In the genomic region with DNA sequence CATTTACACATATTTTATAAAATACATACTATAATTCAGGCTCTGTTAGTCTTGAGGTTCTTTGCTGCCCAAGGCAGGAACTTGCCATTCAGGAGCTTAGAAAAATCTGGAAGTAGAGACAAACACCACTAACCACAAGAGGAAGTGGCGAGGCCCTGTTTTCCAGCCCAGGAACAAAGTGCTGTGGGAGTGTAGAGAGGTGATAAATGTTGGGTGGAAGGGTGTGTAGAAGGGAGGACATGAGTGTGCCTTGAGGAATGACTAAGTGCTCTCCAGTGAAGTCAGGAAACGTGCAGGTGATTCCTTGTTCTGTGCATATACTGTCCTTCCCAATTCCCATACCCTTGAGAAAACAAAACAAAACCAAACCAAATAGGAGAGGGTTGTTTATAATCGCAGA, we compare ENCODE assay signal across 11 cellular contexts.
DNase-seq lines count a peak whose midpoint lies in the region; ATAC-seq and TF ChIP-seq lines count a peak whose summit lies in the region.
"Had no signal": no experiment of that assay in that cellular context is flagged by ENCODE, and none has a peak within 500 bp of the region (broad histone marks: within the 10 kb centered on the region; RNA-seq: fewer than 3 reads in every experiment).

No MANE protein-coding gene starts in this region.

- ATAC-seq in SK-N-SH treated with all-trans-retinoic acid at 6 μM for 48 hours (no peak), left lung (peak; percentile 85), aorta (ENCODE audit: low FRiP score) (no peak)

- no peak for TF ChIP-seq EP300 in SK-N-SH (IDR thresholded peaks at IDR 0.05; ENCODE audit: borderline replicate concordance in 1 of 2, low read depth in 1 of 2, low read length in 1 of 2)

- H2AFZ ChIP-seq in SK-N-SH (ENCODE audit: low read depth), result no peak overlapping the region; the same call in 1 of the 2 replicates

- no peaks in the 10 kb centered on the region for H3K4me1 Mint-ChIP-seq in osteocyte (ENCODE audit: unreplicated experiment)

- TF ChIP-seq RAD21 in SK-N-SH (IDR thresholded peaks at IDR 0.05; ENCODE audit: low read length), result no peak

- intact Hi-C loops in left lung (cut with DNase I), result no loop called here
- intact Hi-C loops in aorta (cut with DNase I), result no loop called here

- H3F3A ChIP-seq in SK-N-SH (replicated peaks; ENCODE audit: insufficient read depth), result no peaks in the 10 kb centered on the region

- no peak overlapping the region for H3K4me3 Mint-ChIP-seq in osteocyte (ENCODE audit: unreplicated experiment)
- H3K4me3 Mint-ChIP-seq: naive B cell had no signal

- CTCF ChIA-PET in SK-N-SH (lab: Yijun Ruan, JAX), result no interaction called here

- no peak overlapping the region for H3K27ac ChIP-seq in SK-N-SH (ENCODE audit: low read depth in 2 of 2, low read length in 1 of 2)
- peak overlapping the region; percentile 21 to 64 for H3K27ac ChIP-seq in left lung
- peak overlapping the region; percentile 32 to 43 for H3K27ac ChIP-seq in aorta (ENCODE audit: low read depth in 1 of 2, low read length in 2 of 2)

- peaks cover 2% of the 10 kb centered on the region for H3K36me3 Mint-ChIP-seq in osteocyte (ENCODE audit: unreplicated experiment)

- no peaks in the 10 kb centered on the region for H3K27me3 ChIP-seq in SK-N-SH (ENCODE audit: insufficient read depth)
- H3K27me3 ChIP-seq in left lung, result peaks cover 0 to 10% of the 10 kb centered on the region in 2 donors
- no peaks in the 10 kb centered on the region for H3K27me3 ChIP-seq in aorta (ENCODE audit: control insufficient read depth in 1 of 2, insufficient read depth in 2 of 2, low read length in 1 of 2)

- H3K4me1 ChIP-seq in SK-N-SH (ENCODE audit: control insufficient read depth in 1 of 2, insufficient read depth in 2 of 2, low read depth in 1 of 2, low read length in 1 of 2) (no peaks in the 10 kb centered on the region), left lung (peaks cover 8 to 18% of the 10 kb centered on the region in 2 donors), aorta (ENCODE audit: control insufficient read depth in 1 of 2, insufficient read depth in 2 of 2, low read length in 2 of 2) (peaks cover 0 to 2% of the 10 kb centered on the region in 2 donors)

- H3K36me3 ChIP-seq in SK-N-SH (replicated peaks in 1 of 2; ENCODE audit: control insufficient read depth in 1 of 2, insufficient read depth in 2 of 2, low read length in 1 of 2) (no peaks in the 10 kb centered on the region), left lung (no peaks in the 10 kb centered on the region), aorta (ENCODE audit: control insufficient read depth in 1 of 2, insufficient read depth in 2 of 2, low read length in 1 of 2) (no peaks in the 10 kb centered on the region)

- TF ChIP-seq CTCF in SK-N-SH (IDR thresholded peaks at IDR 0.05) (no peak), astrocyte of the spinal cord (IDR thresholded peaks at IDR 0.05; ENCODE audit: low read depth, low read length) (no peak), left lung (IDR thresholded peaks at IDR 0.05) (no peak), osteocyte (IDR thresholded peaks at IDR 0.05) (no peak)

- POLR2A ChIA-PET in SK-N-SH (lab: Yijun Ruan, JAX), result no interaction called here

- 0 out of 2 replicates have a peak overlapping the region, but pooled peaks have one; percentile 18 for H3K4me2 ChIP-seq in SK-N-SH

- in situ Hi-C loops in astrocyte of the spinal cord (cut with HindIII; ENCODE audit: low sequenced_read_pairs), result no loop called here

- no peak for DNase-seq in SK-N-SH
- peak; percentile 37 for DNase-seq in astrocyte of the spinal cord (ENCODE audit: low read depth, low spot score)
- peak in 1 of 2 donors; percentile 54 for DNase-seq in left lung
- peak in 1 of 2 donors; percentile 59 for DNase-seq in aorta
- DNase-seq in activated CD4-positive, alpha-beta T cell treated with anti-CD3 and anti-CD28 coated beads, Interleukin-2, amount 50 U/mL, for 48 hours, result no peak
- no peak for DNase-seq in osteocyte (ENCODE audit: extremely low spot score, unreplicated experiment)
- DNase-seq in NK-92 (lab: John Stamatoyannopoulos, UW; ENCODE audit: unreplicated experiment), result no peak
- DNase-seq: activated CD8-positive, alpha-beta memory T cell treated with anti-CD3 and anti-CD28 coated beads for 24 hours; naive B cell; NCI-H345 had no signal

- H3K9ac ChIP-seq in SK-N-SH, result no peak overlapping the region

- H4K20me1 ChIP-seq in SK-N-SH (ENCODE audit: insufficient read depth), result no peaks in the 10 kb centered on the region

- H3K4me3 ChIP-seq in SK-N-SH (ENCODE audit: low read depth in 2 of 2, low read length in 1 of 2) (no peak overlapping the region), astrocyte of the spinal cord (ENCODE audit: low read depth, low read length) (no peak overlapping the region), left lung (no peak overlapping the region), aorta (ENCODE audit: low read length in 2 of 2) (no peak overlapping the region)

- WGBS in SK-N-SH (ENCODE audit: low lambda C conversion rate), result 22% methylated on average over 3 of the region's 3 CpGs
- 80 to 82% methylated on average over 3 of the region's 3 CpGs for WGBS in aorta, 2 donors

- H3K27me3 Mint-ChIP-seq in osteocyte (ENCODE audit: unreplicated experiment), result no peaks in the 10 kb centered on the region

- no peaks in the 10 kb centered on the region for H3K79me2 ChIP-seq in SK-N-SH (ENCODE audit: insufficient read depth)

- no peaks in the 10 kb centered on the region for H3K9me2 ChIP-seq in SK-N-SH

- no peak overlapping the region for H3K27ac Mint-ChIP-seq in osteocyte (ENCODE audit: unreplicated experiment)
- H3K27ac Mint-ChIP-seq: naive B cell had no signal

- H3K9me3 ChIP-seq in SK-N-SH, result peaks cover 5% of the 10 kb centered on the region; the same call in 1 of the 2 replicates
- H3K9me3 ChIP-seq in left lung, result peaks cover 0 to 32% of the 10 kb centered on the region in 2 donors
- H3K9me3 ChIP-seq in aorta (ENCODE audit: control insufficient read depth, low read length), result peaks cover 1% of the 10 kb centered on the region

- H3K9me3 Mint-ChIP-seq in osteocyte (ENCODE audit: unreplicated experiment), result peaks cover 11% of the 10 kb centered on the region

TF ChIP-seq in SK-N-SH, 30 proteins besides CTCF, POLR2A, EP300 and RAD21 (continues in another document):
- TF ChIP-seq, protein P1, sequence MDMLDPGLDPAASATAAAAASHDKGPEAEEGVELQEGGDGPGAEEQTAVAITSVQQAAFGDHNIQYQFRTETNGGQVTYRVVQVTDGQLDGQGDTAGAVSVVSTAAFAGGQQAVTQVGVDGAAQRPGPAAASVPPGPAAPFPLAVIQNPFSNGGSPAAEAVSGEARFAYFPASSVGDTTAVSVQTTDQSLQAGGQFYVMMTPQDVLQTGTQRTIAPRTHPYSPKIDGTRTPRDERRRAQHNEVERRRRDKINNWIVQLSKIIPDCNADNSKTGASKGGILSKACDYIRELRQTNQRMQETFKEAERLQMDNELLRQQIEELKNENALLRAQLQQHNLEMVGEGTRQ (IDR thresholded peaks at IDR 0.05; ENCODE audit: borderline replicate concordance, low read depth, low read length), result no peak
- TF ChIP-seq, protein P2, sequence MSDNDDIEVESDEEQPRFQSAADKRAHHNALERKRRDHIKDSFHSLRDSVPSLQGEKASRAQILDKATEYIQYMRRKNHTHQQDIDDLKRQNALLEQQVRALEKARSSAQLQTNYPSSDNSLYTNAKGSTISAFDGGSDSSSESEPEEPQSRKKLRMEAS (IDR thresholded peaks at IDR 0.05; ENCODE audit: low read depth), result no peak
- TF ChIP-seq MEF2A (IDR thresholded peaks at IDR 0.05; ENCODE audit: borderline replicate concordance, low read depth) (no peak), EZH2phosphoT487 (IDR thresholded peaks at IDR 0.05; ENCODE audit: borderline replicate concordance, low read depth) (no peak)
- TF ChIP-seq, protein P3, sequence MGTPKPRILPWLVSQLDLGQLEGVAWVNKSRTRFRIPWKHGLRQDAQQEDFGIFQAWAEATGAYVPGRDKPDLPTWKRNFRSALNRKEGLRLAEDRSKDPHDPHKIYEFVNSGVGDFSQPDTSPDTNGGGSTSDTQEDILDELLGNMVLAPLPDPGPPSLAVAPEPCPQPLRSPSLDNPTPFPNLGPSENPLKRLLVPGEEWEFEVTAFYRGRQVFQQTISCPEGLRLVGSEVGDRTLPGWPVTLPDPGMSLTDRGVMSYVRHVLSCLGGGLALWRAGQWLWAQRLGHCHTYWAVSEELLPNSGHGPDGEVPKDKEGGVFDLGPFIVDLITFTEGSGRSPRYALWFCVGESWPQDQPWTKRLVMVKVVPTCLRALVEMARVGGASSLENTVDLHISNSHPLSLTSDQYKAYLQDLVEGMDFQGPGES (IDR thresholded peaks at IDR 0.05; ENCODE audit: low read depth, low read length), result no peak

TF ChIP-seq in SK-N-SH treated with all-trans-retinoic acid at 6 μM for 48 hours, 23 proteins besides CTCF, POLR2A, EP300 and RAD21 (continues in another document):
- TF ChIP-seq TOX (CRISPR knock-in tag; IDR thresholded peaks at IDR 0.05; ENCODE audit: borderline replicate concordance) (no peak), ZNF565 (CRISPR knock-in tag; conservative IDR thresholded peaks at IDR 0.05; ENCODE audit: low read depth) (no peak), ARNTL (CRISPR knock-in tag; IDR thresholded peaks at IDR 0.05; ENCODE audit: borderline replicate concordance, low read depth) (no peak), CSRNP3 (CRISPR knock-in tag; IDR thresholded peaks at IDR 0.05) (no peak), RARB (CRISPR knock-in tag; IDR thresholded peaks at IDR 0.05) (no peak), ZNF8 (CRISPR knock-in tag; IDR thresholded peaks at IDR 0.05) (no peak)

Comparison
In these comparisons a context has a peak if more than half of its experiments do, and no peak if none do; other contexts are left out.
1. H3K27ac ChIP-seq: peak in left lung (2 of 2) and aorta (2 of 2); none in SK-N-SH (0 of 2).